In genomic region chr12:124581792-124582424, GRCh38 we compare ENCODE assay signal across 19 cellular contexts. TPM values are rescaled to one million over a fixed set of nuclear protein-coding genes. Genes with fewer than 3 reads are reported as not detected.
DNase-seq lines count a peak whose midpoint lies in the region; ATAC-seq, FAIRE-seq and TF ChIP-seq lines count a peak whose summit lies in the region.
"Had no signal": no experiment of that assay in that cellular context is flagged by ENCODE, and none has a peak within 500 bp of the region (broad histone marks: within the 10 kb centered on the region; RNA-seq: fewer than 3 reads in every experiment).

No MANE protein-coding gene starts in this region.

- 79% methylated on average over 8 of the region's 9 CpGs; no CpG with 5 or more reads in 1 of the 2 experiments for WGBS in H1 (ENCODE audit: extremely low coverage in 1 of 2, insufficient coverage in 1 of 2, insufficient read length in 1 of 2, insufficient replicate concordance in 2 of 2, low coverage in 1 of 2, low lambda C conversion rate in 2 of 2, missing lambda C conversion rate in 1 of 2), 2 experiments
- 13 to 34% methylated on average over 9 of the region's 9 CpGs for WGBS in lung, 2 donors
- WGBS in suprapubic skin, result 60% methylated on average over 9 of the region's 9 CpGs

- H2BK5ac ChIP-seq in H1 (ENCODE audit: low read depth, low read length), result 0 out of 2 replicates have a peak overlapping the region, but pooled peaks have one; percentile 44

- no peaks in the 10 kb centered on the region; the same call in 1 of the 2 replicates for H3K23me2 ChIP-seq in H1 (ENCODE audit: low read depth, low read length)

- H3K4me2 ChIP-seq in H1 (ENCODE audit: insufficient read depth in 1 of 2, low read depth in 2 of 2, low read length in 2 of 2), result no peak overlapping the region

- no peak overlapping the region for H3K14ac ChIP-seq in H1 (ENCODE audit: insufficient read length)

- H4K91ac ChIP-seq in H1 (replicated peaks; ENCODE audit: insufficient read length, low read length), result no peak overlapping the region

- POLR2A ChIA-PET in H1 (lab: Charles Lee; ENCODE audit: partially characterized antibody), result interaction anchor here (0.8 to 1.4 kb wide), 3 partner anchors 13 to 17 kb away, joined by 4 to 5 read pairs (median 5); no protein-coding TSS in a partner anchor

- TF ChIP-seq CTCF in H1 (IDR thresholded peaks at IDR 0.05; ENCODE audit: control extremely low read depth in 1 of 3, insufficient read depth in 1 of 3, low read depth in 1 of 3, low read length in 3 of 3) (no peak), lung (IDR thresholded peaks at IDR 0.05; ENCODE audit: control extremely low read depth, extremely low read depth) (no peak), suprapubic skin (IDR thresholded peaks at IDR 0.05) (no peak)

- no peak overlapping the region for H4K5ac ChIP-seq in H1 (ENCODE audit: insufficient read length, low read depth, low read length)

- no peak overlapping the region; the same call in 1 of the 2 replicates for H3K18ac ChIP-seq in H1 (ENCODE audit: extremely low read depth, low read length)

- H3K9ac ChIP-seq in H1 (replicated peaks in 1 of 4; ENCODE audit: extremely low read depth in 1 of 4, low read depth in 3 of 4, low read length in 3 of 4), result no peak overlapping the region

- peak overlapping the region; percentile 53; the same call in 1 of the 2 replicates for H2AK5ac ChIP-seq in H1 (ENCODE audit: low read depth, low read length)

- H3K9me3 ChIP-seq in H1 (ENCODE audit: insufficient read depth in 2 of 2, low read depth in 1 of 2, low read length in 1 of 2) (peaks cover 1 to 2% of the 10 kb centered on the region in 2 experiments; a peak in 2 of 4 replicates), lung (ENCODE audit: control insufficient read depth in 2 of 2, insufficient read depth in 1 of 2, low read length in 1 of 2) (no peaks in the 10 kb centered on the region), suprapubic skin (no peaks in the 10 kb centered on the region)
- H3K9me3 ChIP-seq: vagina had no signal

- H3K79me2 ChIP-seq in H1 (ENCODE audit: control insufficient read depth in 1 of 2, insufficient read depth in 2 of 2, low read length in 2 of 2), result no peaks in the 10 kb centered on the region

- no peak overlapping the region for H2AFZ ChIP-seq in H1 (ENCODE audit: low read length)

- H3K4me1 ChIP-seq in H1 (replicated peaks in 1 of 4; ENCODE audit: control insufficient read depth in 3 of 4, insufficient read depth in 4 of 4, low read length in 3 of 4), result peaks cover 0 to 6% (median under 1%) of the 10 kb centered on the region in 4 experiments; a peak in 2 of 7 replicates
- H3K4me1 ChIP-seq in lung (ENCODE audit: control insufficient read depth in 2 of 2, insufficient read depth in 2 of 2, low read length in 2 of 2), result peaks cover 0 to 8% of the 10 kb centered on the region in 2 donors
- peaks cover 18% of the 10 kb centered on the region for H3K4me1 ChIP-seq in suprapubic skin
- H3K4me1 ChIP-seq: vagina had no signal

- H3K27me3 ChIP-seq in H1 (replicated peaks in 1 of 4; ENCODE audit: control insufficient read depth in 3 of 4, extremely low read depth in 1 of 4, insufficient read depth in 3 of 4, low read length in 3 of 4) (no peaks in the 10 kb centered on the region), lung (ENCODE audit: control insufficient read depth, insufficient read depth) (no peaks in the 10 kb centered on the region), suprapubic skin (no peaks in the 10 kb centered on the region)
- H3K27me3 ChIP-seq: vagina had no signal

- no peaks in the 10 kb centered on the region for H3K36me3 ChIP-seq in H1 (ENCODE audit: control insufficient read depth in 2 of 4, insufficient read depth in 4 of 4, low read length in 3 of 4)
- H3K36me3 ChIP-seq in lung (ENCODE audit: control insufficient read depth in 2 of 2, insufficient read depth in 2 of 2, low read length in 2 of 2), result no peaks in the 10 kb centered on the region
- no peaks in the 10 kb centered on the region for H3K36me3 ChIP-seq in suprapubic skin
- H3K36me3 ChIP-seq: vagina had no signal

- no peak for TF ChIP-seq EP300 in H1 (IDR thresholded peaks at IDR 0.05; ENCODE audit: borderline replicate concordance in 1 of 2, low read depth in 2 of 2, low read length in 2 of 2)
- TF ChIP-seq EP300 in suprapubic skin (IDR thresholded peaks at IDR 0.05), result no peak

- TF ChIP-seq RAD21 in H1 (IDR thresholded peaks at IDR 0.05 in 1 of 2, conservative IDR thresholded peaks at IDR 0.05 in 1 of 2; ENCODE audit: low read depth in 2 of 2, low read length in 2 of 2), result no peak

- no peak overlapping the region; the same call in 1 of the 2 replicates for H2BK15ac ChIP-seq in H1 (ENCODE audit: low read length)

- FAIRE-seq in H1 (lab: Jason Lieb, UNC) (no peak), frontal cortex (lab: Jason Lieb, UNC) (no peak)

- peak overlapping the region; percentile 68; the same call in 1 of the 2 replicates for H2BK12ac ChIP-seq in H1 (ENCODE audit: low read depth, low read length)

- CTCF ChIA-PET in H1 (lab: Charles Lee; ENCODE audit: partially characterized antibody), result interaction anchor here (0.7 kb wide), 1 partner anchor 10 kb away, joined by 3 read pairs; no protein-coding TSS in a partner anchor

- DNase-seq in Ammon's horn (ENCODE audit: low spot score), result peak; percentile 58
- peak; percentile 33 for DNase-seq in NCI-H69 (lab: John Stamatoyannopoulos, UW)
- DNase-seq in H1 (ENCODE audit: low read depth in 1 of 2, low spot score in 2 of 2), result no peak
- no peak for DNase-seq in lung (ENCODE audit: low spot score)
- DNase-seq in suprapubic skin (ENCODE audit: low spot score in 2 of 2), result no peak
- DNase-seq in NOMO-1 (lab: John Stamatoyannopoulos, UW; ENCODE audit: unreplicated experiment in 2 of 2), result no peak
- no peak for DNase-seq in frontal cortex (ENCODE audit: low spot score in 2 of 2)
- DNase-seq: ACHN; activated CD4-positive, alpha-beta T cell treated with anti-CD3 and anti-CD28 coated beads, Interleukin-2, amount 50 U/mL, for 4 hours; activated naive CD8-positive, alpha-beta T cell treated with anti-CD3 and anti-CD28 coated beads, Interleukin-2, amount 10 ng/mL, durations not matched to agents 7 days and 5 days; activated T-cell treated with anti-CD3 and anti-CD28 coated beads, Interleukin-2, amount 50 U/mL, for 4 hours; effector CD4-positive, alpha-beta T cell; hippocampal formation; kidney glomerular epithelial cell; NCI-H2227 treated with DMSO at 0.1 percent for 48 hours; stimulated activated naive CD8-positive, alpha-beta T cell treated with anti-CD3 and anti-CD28 coated beads, Interleukin-15, amount 100 ng/mL, for 72 hours had no signal

- no peaks in the 10 kb centered on the region for H3K79me1 ChIP-seq in H1 (ENCODE audit: low read depth, low read length)

- no peak overlapping the region for H3K56ac ChIP-seq in H1 (replicated peaks; ENCODE audit: insufficient read length, low read depth, low read length)

- H3K4me3 ChIP-seq in H1 (ENCODE audit: extremely low read depth in 1 of 4, insufficient read depth in 2 of 4, low read depth in 3 of 4, low read length in 4 of 4) (no peak overlapping the region), lung (no peak overlapping the region), suprapubic skin (no peak overlapping the region)
- H3K4me3 ChIP-seq: vagina had no signal

- H2BK120ac ChIP-seq in H1 (replicated peaks; ENCODE audit: low read depth, low read length), result no peak overlapping the region

- no peak overlapping the region for H3K27ac ChIP-seq in H1 (ENCODE audit: low read depth, low read length)
- H3K27ac ChIP-seq in lung (ENCODE audit: low read depth in 1 of 2, low read length in 1 of 2), result peak overlapping the region in 1 of 2 donors; percentile 51
- H3K27ac ChIP-seq in suprapubic skin, result no peak overlapping the region
- H3K27ac ChIP-seq: HL-60, vagina had no signal

- ATAC-seq in lung (ENCODE audit: insufficient read depth, low FRiP score) (peak; percentile 50), HG02759 (IDR thresholded peaks at IDR 0.05; ENCODE audit: unreplicated experiment) (no peak)
- ATAC-seq: activated T-cell treated with anti-CD3 and anti-CD28 coated beads, Interleukin-2, amount 50 U/mL, for 4 hours; stimulated activated naive CD8-positive, alpha-beta T cell treated with anti-CD3 and anti-CD28 coated beads, Interleukin-15, amount 100 ng/mL, for 72 hours had no signal

- H3K4ac ChIP-seq in H1 (replicated peaks; ENCODE audit: insufficient read length, low read depth, low read length), result no peak overlapping the region

- peak overlapping the region; percentile 53; the same call in 1 of the 2 replicates for H4K8ac ChIP-seq in H1 (ENCODE audit: extremely low read depth, insufficient read depth, low read length)

- TF ChIP-seq POLR2A in H1 (IDR thresholded peaks at IDR 0.05; ENCODE audit: control extremely low read depth in 1 of 2, low read depth in 2 of 2, low read length in 2 of 2), result no peak
- TF ChIP-seq POLR2A in suprapubic skin (IDR thresholded peaks at IDR 0.05), result no peak

- H4K20me1 ChIP-seq in H1 (replicated peaks in 1 of 2; ENCODE audit: control insufficient read depth in 1 of 2, insufficient read depth in 2 of 2, low read length in 2 of 2), result no peaks in the 10 kb centered on the region

- H3K23ac ChIP-seq in H1 (ENCODE audit: insufficient read length), result no peak overlapping the region

- peak overlapping the region; percentile 34; the same call in 1 of the 2 replicates for H2BK20ac ChIP-seq in H1 (ENCODE audit: low read length)

TF ChIP-seq in H1, 55 proteins besides CTCF, POLR2A, EP300 and RAD21:
- no peak for TF ChIP-seq SP2 (IDR thresholded peaks at IDR 0.05; ENCODE audit: low read length)
- TF ChIP-seq CBX5 (IDR thresholded peaks at IDR 0.05; ENCODE audit: low read depth, low read length), result no peak
- no peak for TF ChIP-seq SIRT6 (IDR thresholded peaks at IDR 0.05; ENCODE audit: low read length)
- TF ChIP-seq TAF7 (optimal IDR thresholded peaks at IDR 0.05; ENCODE audit: borderline replicate concordance, low read depth, low read length), result no peak
- TF ChIP-seq CBX8 (IDR thresholded peaks at IDR 0.05; ENCODE audit: borderline replicate concordance, low read depth, low read length), result no peak
- no peak for TF ChIP-seq KDM1A (IDR thresholded peaks at IDR 0.05; ENCODE audit: borderline replicate concordance, low read length)
- TF ChIP-seq NANOG (IDR thresholded peaks at IDR 0.05; ENCODE audit: insufficient read depth, low read depth, low read length, poor library complexity, severe bottlenecking), result no peak
- TF ChIP-seq TCF12 (IDR thresholded peaks at IDR 0.05; ENCODE audit: low read depth, low read length), result no peak

RNA-seq across cellular contexts. Expression of gene NCOR2, which starts 14.5 kb away (rescaled TPM):
- 275 TPM in 2 replicates for total RNA-seq in H1 (2021; fragmentation: NEBNext Ultra II Directional; extraction: Animal tissue kit (Norgen Biotek cat#: 25700))
- 14.8 and 25.3 TPM in 2 replicates for polyA plus RNA-seq in H1 (2011; rRNA removed)
- polyA plus RNA-seq in H1 (2011; cell fraction: cytosol; rRNA removed), result 13.5 TPM
- 54.3 TPM for polyA plus RNA-seq in H1 (2011; cell fraction: nucleus; rRNA removed)
- polyA plus RNA-seq in H1 (2012, experiment 1 of 2), result 125 to 153 TPM (median 138 TPM) in 4 replicates
- polyA plus RNA-seq in H1 (2012, experiment 2 of 2), result 70.3 TPM
- 103 TPM for polyA plus RNA-seq in H1 (2013, experiment 1 of 2)
- 111 TPM for polyA plus RNA-seq in H1 (2013, experiment 2 of 2)
- 28.8 and 30.2 TPM in 2 replicates for polyA minus RNA-seq in H1 (2011; rRNA and poly(A)+ RNA removed)
- 93.4 TPM for polyA minus RNA-seq in H1 (2011; cell fraction: cytosol; rRNA and poly(A)+ RNA removed)
- polyA minus RNA-seq in H1 (2011; cell fraction: nucleus; rRNA and poly(A)+ RNA removed), result 81.3 TPM
- total RNA-seq in lung, result 100 to 1,000 TPM; 166 to 361 TPM
- 10 to 100 TPM; 81.4 to 98.7 TPM for polyA plus RNA-seq in lung
- total RNA-seq in suprapubic skin, result 100 to 1,000 TPM; 111 to 264 (median 187) TPM
- 7.3 TPM for total RNA-seq in frontal cortex

Comparison
In these comparisons a context has a peak if more than half of its experiments do, and no peak if none do; other contexts are left out.
1. DNase-seq: peak in Ammon's horn (single experiment) and NCI-H69 (single experiment); none in H1 (0 of 2), lung (single experiment), suprapubic skin (0 of 2), NOMO-1 (0 of 2) and frontal cortex (0 of 2).
2. RNA of gene NCOR2, which starts 14.5 kb away (total RNA-seq): 166 to 361 TPM in lung, 275 TPM in H1 and 111 to 264 TPM in suprapubic skin; 7.3 TPM in frontal cortex (single experiment); every median in the first group is over 10 times any median in the second.